Comparison of ENCODE assay signal across 1 cellular context in the genomic region with DNA sequence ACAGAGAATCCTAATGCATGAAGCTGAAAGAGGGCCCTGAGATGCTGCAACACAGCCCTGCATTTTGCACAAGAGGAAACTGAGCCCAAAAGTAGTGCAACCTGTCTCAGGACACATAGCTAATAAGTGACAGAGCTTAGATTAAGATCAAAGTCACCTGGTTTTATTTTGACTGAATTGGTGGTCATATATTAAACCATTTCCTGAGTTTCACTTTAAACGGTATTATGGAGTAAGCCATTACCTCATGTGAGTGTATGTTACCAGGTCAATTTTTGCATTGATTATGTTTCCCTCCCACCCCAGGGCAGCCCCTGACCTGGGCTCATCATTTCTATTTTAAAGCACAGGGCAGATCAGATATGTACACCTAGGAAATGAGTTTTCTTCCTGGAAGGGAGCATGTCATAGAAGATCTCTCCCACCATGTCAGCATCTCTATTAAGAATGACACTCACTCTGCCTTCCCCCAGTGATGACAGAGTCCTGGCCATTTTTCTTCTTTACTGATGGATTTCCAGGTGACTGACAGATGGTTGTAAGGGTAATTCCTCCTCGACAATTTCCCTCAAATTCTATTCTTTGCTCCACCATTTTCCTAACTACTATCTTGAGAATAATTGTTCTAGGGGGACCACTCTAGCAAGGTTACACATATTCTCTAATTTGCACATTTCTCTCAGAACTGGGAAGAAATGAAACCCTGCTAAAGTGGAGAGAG.
TF ChIP-seq lines count a peak whose summit lies in the region.

No MANE protein-coding gene starts in this region.

TF ChIP-seq in GM23338, 12 proteins besides CTCF, POLR2A, EP300 and RAD21 (continued from another document):
- TF ChIP-seq JUNB (IDR thresholded peaks at IDR 0.05; ENCODE audit: unreplicated experiment) (no peak), EZH2phosphoT487 (IDR thresholded peaks at IDR 0.05; ENCODE audit: unreplicated experiment) (no peak), ZNF114 (CRISPR knock-in tag; IDR thresholded peaks at IDR 0.05) (no peak), ZNF331 (CRISPR knock-in tag; IDR thresholded peaks at IDR 0.05; ENCODE audit: low read depth) (no peak)
- TF ChIP-seq, protein P1, sequence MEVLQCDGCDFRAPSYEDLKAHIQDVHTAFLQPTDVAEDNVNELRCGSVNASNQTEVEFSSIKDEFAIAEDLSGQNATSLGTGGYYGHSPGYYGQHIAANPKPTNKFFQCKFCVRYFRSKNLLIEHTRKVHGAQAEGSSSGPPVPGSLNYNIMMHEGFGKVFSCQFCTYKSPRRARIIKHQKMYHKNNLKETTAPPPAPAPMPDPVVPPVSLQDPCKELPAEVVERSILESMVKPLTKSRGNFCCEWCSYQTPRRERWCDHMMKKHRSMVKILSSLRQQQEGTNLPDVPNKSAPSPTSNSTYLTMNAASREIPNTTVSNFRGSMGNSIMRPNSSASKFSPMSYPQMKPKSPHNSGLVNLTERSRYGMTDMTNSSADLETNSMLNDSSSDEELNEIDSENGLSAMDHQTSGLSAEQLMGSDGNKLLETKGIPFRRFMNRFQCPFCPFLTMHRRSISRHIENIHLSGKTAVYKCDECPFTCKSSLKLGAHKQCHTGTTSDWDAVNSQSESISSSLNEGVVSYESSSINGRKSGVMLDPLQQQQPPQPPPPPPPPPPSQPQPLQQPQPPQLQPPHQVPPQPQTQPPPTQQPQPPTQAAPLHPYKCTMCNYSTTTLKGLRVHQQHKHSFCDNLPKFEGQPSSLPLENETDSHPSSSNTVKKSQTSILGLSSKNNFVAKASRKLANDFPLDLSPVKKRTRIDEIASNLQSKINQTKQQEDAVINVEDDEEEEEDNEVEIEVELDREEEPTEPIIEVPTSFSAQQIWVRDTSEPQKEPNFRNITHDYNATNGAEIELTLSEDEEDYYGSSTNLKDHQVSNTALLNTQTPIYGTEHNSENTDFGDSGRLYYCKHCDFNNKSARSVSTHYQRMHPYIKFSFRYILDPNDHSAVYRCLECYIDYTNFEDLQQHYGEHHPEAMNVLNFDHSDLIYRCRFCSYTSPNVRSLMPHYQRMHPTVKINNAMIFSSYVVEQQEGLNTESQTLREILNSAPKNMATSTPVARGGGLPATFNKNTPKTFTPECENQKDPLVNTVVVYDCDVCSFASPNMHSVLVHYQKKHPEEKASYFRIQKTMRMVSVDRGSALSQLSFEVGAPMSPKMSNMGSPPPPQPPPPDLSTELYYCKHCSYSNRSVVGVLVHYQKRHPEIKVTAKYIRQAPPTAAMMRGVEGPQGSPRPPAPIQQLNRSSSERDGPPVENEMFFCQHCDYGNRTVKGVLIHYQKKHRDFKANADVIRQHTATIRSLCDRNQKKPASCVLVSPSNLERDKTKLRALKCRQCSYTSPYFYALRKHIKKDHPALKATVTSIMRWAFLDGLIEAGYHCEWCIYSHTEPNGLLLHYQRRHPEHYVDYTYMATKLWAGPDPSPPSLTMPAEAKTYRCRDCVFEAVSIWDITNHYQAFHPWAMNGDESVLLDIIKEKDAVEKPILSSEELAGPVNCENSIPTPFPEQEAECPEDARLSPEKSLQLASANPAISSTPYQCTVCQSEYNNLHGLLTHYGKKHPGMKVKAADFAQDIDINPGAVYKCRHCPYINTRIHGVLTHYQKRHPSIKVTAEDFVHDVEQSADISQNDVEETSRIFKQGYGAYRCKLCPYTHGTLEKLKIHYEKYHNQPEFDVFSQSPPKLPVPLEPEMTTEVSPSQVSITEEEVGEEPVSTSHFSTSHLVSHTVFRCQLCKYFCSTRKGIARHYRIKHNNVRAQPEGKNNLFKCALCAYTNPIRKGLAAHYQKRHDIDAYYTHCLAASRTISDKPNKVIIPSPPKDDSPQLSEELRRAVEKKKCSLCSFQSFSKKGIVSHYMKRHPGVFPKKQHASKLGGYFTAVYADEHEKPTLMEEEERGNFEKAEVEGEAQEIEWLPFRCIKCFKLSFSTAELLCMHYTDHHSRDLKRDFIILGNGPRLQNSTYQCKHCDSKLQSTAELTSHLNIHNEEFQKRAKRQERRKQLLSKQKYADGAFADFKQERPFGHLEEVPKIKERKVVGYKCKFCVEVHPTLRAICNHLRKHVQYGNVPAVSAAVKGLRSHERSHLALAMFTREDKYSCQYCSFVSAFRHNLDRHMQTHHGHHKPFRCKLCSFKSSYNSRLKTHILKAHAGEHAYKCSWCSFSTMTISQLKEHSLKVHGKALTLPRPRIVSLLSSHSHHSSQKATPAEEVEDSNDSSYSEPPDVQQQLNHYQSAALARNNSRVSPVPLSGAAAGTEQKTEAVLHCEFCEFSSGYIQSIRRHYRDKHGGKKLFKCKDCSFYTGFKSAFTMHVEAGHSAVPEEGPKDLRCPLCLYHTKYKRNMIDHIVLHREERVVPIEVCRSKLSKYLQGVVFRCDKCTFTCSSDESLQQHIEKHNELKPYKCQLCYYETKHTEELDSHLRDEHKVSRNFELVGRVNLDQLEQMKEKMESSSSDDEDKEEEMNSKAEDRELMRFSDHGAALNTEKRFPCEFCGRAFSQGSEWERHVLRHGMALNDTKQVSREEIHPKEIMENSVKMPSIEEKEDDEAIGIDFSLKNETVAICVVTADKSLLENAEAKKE (CRISPR knock-in tag; IDR thresholded peaks at IDR 0.05), result no peak
